In genomic region chr6:13328076-13328874, GRCh38 we compare ENCODE assay signal across 1 cellular context.
TF ChIP-seq lines count a peak whose summit lies in the region.

TSS of gene TBC1D7 (minus strand) at chr6:13328537. CDS start at chr6:13326898, 1,639 bp downstream.

TF ChIP-seq in SK-N-SH, 30 proteins besides CTCF, POLR2A, EP300 and RAD21 (continued from another document):
- no peak for TF ChIP-seq PBX3 (IDR thresholded peaks at IDR 0.05)
